ENCODE assay signal across 13 cellular contexts in genomic region chr6:118252474-118252873, GRCh38.
A peak's percentile ranks its signal among the peaks of the same experiment; 100 is the strongest.
DNase-seq lines count a peak whose midpoint lies in the region; ATAC-seq and TF ChIP-seq lines count a peak whose summit lies in the region.
"Had no signal": no experiment of that assay in that cellular context is flagged by ENCODE, and none has a peak within 500 bp of the region (broad histone marks: within the 10 kb centered on the region; RNA-seq: fewer than 3 reads in every experiment).

No MANE protein-coding gene starts in this region.

- ATAC-seq in GM21390 (IDR thresholded peaks at IDR 0.05; ENCODE audit: unreplicated experiment) (peak; percentile 80), HG03432 (IDR thresholded peaks at IDR 0.05; ENCODE audit: unreplicated experiment) (peak; percentile 84)

- in situ Hi-C loops in GM13976 (cut with MboI; ENCODE audit: low sequenced_read_pairs, unreplicated experiment): no loop called here

- no peak for TF ChIP-seq CTCF in GM13976 (IDR thresholded peaks at IDR 0.05; ENCODE audit: borderline replicate concordance, control extremely low read depth, extremely low read depth, insufficient read depth, missing control alignments)

- DNase-seq in GM13976 (ENCODE audit: low spot score) (peak; percentile 25), RPMI8226 (peak; percentile 38), GM19238 (ENCODE audit: insufficient read length, low spot score) (no peak), DMS153 (lab: John Stamatoyannopoulos, UW) (no peak), midbrain (lab: John Stamatoyannopoulos, UW) (no peak), C1 segment of cervical spinal cord (lab: John Stamatoyannopoulos, UW) (no peak)
- DNase-seq: activated CD4-positive, alpha-beta T cell treated with anti-CD3 and anti-CD28 coated beads, Interleukin-2, amount 10 ng/mL, durations not matched to agents 7 days and 5 days; DMS79; HCEC 1CT; islet precursor cell; NCI-H1092 treated with DMSO at 0.1 percent for 48 hours had no signal

Comparison
In these comparisons a context has a peak if more than half of its experiments do, and no peak if none do; other contexts are left out.
1. DNase-seq: peak in GM13976 (single experiment) and RPMI8226 (single experiment); none in GM19238 (single experiment), DMS153 (single experiment), midbrain (single experiment) and C1 segment of cervical spinal cord (0 of 14).